9 cellular contexts compared by ENCODE assay signal in the genomic region with DNA sequence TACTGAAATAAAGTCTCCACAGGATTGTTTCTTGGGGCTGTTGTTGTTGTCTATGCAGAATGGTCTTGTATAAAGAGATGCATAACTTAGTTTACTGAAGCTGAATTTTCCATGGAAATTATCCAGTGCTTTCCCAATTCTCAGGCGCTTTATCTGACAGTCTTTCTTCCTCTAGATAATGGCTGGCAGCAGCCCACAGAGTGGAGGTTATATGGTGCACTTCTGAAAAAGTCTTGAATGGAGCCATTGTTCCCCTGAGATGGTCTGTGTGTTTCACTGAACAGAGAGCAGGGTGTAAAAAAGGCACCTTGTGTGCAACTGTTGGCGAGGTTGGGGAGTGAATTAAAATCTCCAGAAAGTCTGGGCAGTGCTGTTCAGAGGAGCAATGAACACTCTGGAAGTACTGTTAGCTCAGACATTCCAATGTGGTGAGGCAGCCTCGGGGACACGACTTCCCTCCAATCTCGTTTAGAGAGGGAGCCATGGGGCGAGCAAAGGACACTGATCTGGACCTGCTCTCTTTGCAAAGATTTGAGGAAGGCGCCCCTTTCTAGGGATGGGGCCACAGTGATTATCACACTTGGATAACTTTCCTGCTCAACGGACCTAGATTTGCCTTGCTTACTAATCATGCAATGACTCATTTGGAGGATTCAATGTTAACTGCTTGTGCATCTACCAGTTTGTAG. TPM values are rescaled to one million over a fixed set of nuclear protein-coding genes. Genes with fewer than 3 reads are reported as not detected.
DNase-seq lines count a peak whose midpoint lies in the region; ATAC-seq and TF ChIP-seq lines count a peak whose summit lies in the region.
"Had no signal": no experiment of that assay in that cellular context is flagged by ENCODE, and none has a peak within 500 bp of the region (broad histone marks: within the 10 kb centered on the region; RNA-seq: fewer than 3 reads in every experiment).

No MANE protein-coding gene starts in this region.

- peak overlapping the region; percentile 91 for H3K27ac Mint-ChIP-seq in mesothelial cell of epicardium

- peaks cover 46% of the 10 kb centered on the region for H3K27me3 Mint-ChIP-seq in mesothelial cell of epicardium (ENCODE audit: low read depth)

- H3K36me3 Mint-ChIP-seq in mesothelial cell of epicardium = no peaks in the 10 kb centered on the region

- no peak for TF ChIP-seq CTCF in epithelial cell of proximal tubule (conservative IDR thresholded peaks at IDR 0.05; ENCODE audit: low read depth, low read length)
- no peak for TF ChIP-seq CTCF in mesothelial cell of epicardium (IDR thresholded peaks at IDR 0.05; ENCODE audit: unreplicated experiment)

- H3K4me1 Mint-ChIP-seq in mesothelial cell of epicardium = peaks cover 37% of the 10 kb centered on the region

- DNase-seq in 8988T (peak; percentile 71), NCI-H446 treated with DMSO at 0.1 percent for 48 hours (lab: John Stamatoyannopoulos, UW) (peak; percentile 34), epithelial cell of proximal tubule (ENCODE audit: low read depth) (peak; percentile 51), mesothelial cell of epicardium (ENCODE audit: low spot score in 2 of 2, unreplicated experiment in 2 of 2) (peak; percentile 36 to 54)
- no peak for DNase-seq in stimulated activated CD4-positive, alpha-beta T cell treated with anti-CD3 and anti-CD28 coated beads, Interleukin-4, amount 100 ng/mL, for 1 hour
- no peak for DNase-seq in activated naive CD4-positive, alpha-beta T cell treated with Interleukin-2 at 50 U/mL for 16 hours

- no peaks in the 10 kb centered on the region for H3K9me3 Mint-ChIP-seq in mesothelial cell of epicardium

- ATAC-seq in HG03135 (IDR thresholded peaks at IDR 0.05; ENCODE audit: unreplicated experiment) (no peak), HG03039 (IDR thresholded peaks at IDR 0.05; ENCODE audit: unreplicated experiment) (no peak)

- H3K4me3 Mint-ChIP-seq in mesothelial cell of epicardium = peak overlapping the region; percentile 26

- no peak overlapping the region for H3K4me3 ChIP-seq in epithelial cell of proximal tubule (ENCODE audit: low read depth, low read length)
- H3K4me3 ChIP-seq: Peyer's patch had no signal

RNA-seq across cellular contexts. Expression of gene PLCE1, which starts 2.0 kb away (rescaled TPM):
- total RNA-seq in epithelial cell of proximal tubule = 1.2 and 2.2 TPM in 2 replicates
- total RNA-seq in mesothelial cell of epicardium = 3.2 to 3.9 TPM (median 3.4 TPM) in 3 replicates

Comparison
In these comparisons a context has a peak if more than half of its experiments do, and no peak if none do; other contexts are left out.
1. DNase-seq: peak in 8988T (single experiment), NCI-H446 treated with DMSO at 0.1 percent for 48 hours (single experiment), epithelial cell of proximal tubule (single experiment) and mesothelial cell of epicardium (2 of 2); none in stimulated activated CD4-positive, alpha-beta T cell treated with anti-CD3 and anti-CD28 coated beads, Interleukin-4, amount 100 ng/mL, for 1 hour (single experiment) and activated naive CD4-positive, alpha-beta T cell treated with Interleukin-2 at 50 U/mL for 16 hours (single experiment).